8 cellular contexts compared by ENCODE assay signal in the genomic region with DNA sequence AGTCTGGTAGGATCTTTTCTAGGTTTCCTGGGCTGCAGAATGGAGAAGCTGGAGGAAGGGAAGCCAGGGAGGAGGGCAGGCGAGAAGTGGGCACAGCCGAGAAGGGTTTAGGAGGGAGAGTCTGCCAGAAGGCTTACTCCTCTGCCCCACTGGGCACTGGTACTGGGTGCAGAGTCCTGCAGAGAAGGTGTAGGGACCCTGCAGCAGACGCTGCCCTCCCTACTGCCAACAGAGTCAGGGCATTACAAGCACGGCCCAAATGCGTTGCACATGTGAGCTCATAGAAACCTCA. TPM values are rescaled to one million over a fixed set of nuclear protein-coding genes. Genes with fewer than 3 reads are reported as not detected.
A peak's percentile ranks its signal among the peaks of the same experiment; 100 is the strongest.
DNase-seq lines count a peak whose midpoint lies in the region; ATAC-seq and TF ChIP-seq lines count a peak whose summit lies in the region.

No MANE protein-coding gene starts in this region.

- CTCF ChIA-PET in activated naive CD4-positive, alpha-beta T cell treated with anti-CD3 and anti-CD28 coated beads for 36 hours (lab: Charles Lee), result interaction anchor here (0.6 kb wide), 1 partner anchor 756 kb away, joined by 3 read pairs; no protein-coding TSS in a partner anchor

- no peak for DNase-seq in activated naive CD4-positive, alpha-beta T cell treated with anti-CD3 and anti-CD28 coated beads for 36 hours
- DNase-seq in activated naive CD4-positive, alpha-beta T cell (lab: John Stamatoyannopoulos, UW), result no peak
- DNase-seq in activated naive CD8-positive, alpha-beta T cell treated with anti-CD3 and anti-CD28 coated beads, Interleukin-2, amount 50 U/mL, for 24 hours, result no peak
- no peak for DNase-seq in memory B cell (ENCODE audit: low spot score in 2 of 2)
- DNase-seq in tibial nerve (ENCODE audit: low spot score in 2 of 2), result no peak
- no peak for DNase-seq in hypothalamus (lab: John Stamatoyannopoulos, UW)

- peaks cover 0 to 23% (median 17%) of the 10 kb centered on the region in 4 donors for H3K4me1 ChIP-seq in tibial nerve

- peaks cover 17% of the 10 kb centered on the region for H3K4me1 Mint-ChIP-seq in activated naive CD4-positive, alpha-beta T cell treated with anti-CD3 and anti-CD28 coated beads for 36 hours (ENCODE audit: low read depth)
- H3K4me1 Mint-ChIP-seq in activated naive CD8-positive, alpha-beta T cell treated with anti-CD3 and anti-CD28 coated beads, Interleukin-2, amount 50 U/mL, for 24 hours, result peaks cover 20% of the 10 kb centered on the region
- H3K4me1 Mint-ChIP-seq in memory B cell, result peaks cover 21% of the 10 kb centered on the region

- no peaks in the 10 kb centered on the region for H3K27me3 ChIP-seq in tibial nerve

- H3K27me3 Mint-ChIP-seq in activated naive CD4-positive, alpha-beta T cell treated with anti-CD3 and anti-CD28 coated beads for 36 hours (ENCODE audit: low read depth), result no peaks in the 10 kb centered on the region
- H3K27me3 Mint-ChIP-seq in activated naive CD8-positive, alpha-beta T cell treated with anti-CD3 and anti-CD28 coated beads, Interleukin-2, amount 50 U/mL, for 24 hours, result peaks cover 2% of the 10 kb centered on the region
- no peaks in the 10 kb centered on the region for H3K27me3 Mint-ChIP-seq in memory B cell

- no peaks in the 10 kb centered on the region for H3K9me3 Mint-ChIP-seq in activated naive CD4-positive, alpha-beta T cell treated with anti-CD3 and anti-CD28 coated beads for 36 hours
- H3K9me3 Mint-ChIP-seq in activated naive CD8-positive, alpha-beta T cell treated with anti-CD3 and anti-CD28 coated beads, Interleukin-2, amount 50 U/mL, for 24 hours, result no peaks in the 10 kb centered on the region
- no peaks in the 10 kb centered on the region for H3K9me3 Mint-ChIP-seq in memory B cell

- ATAC-seq in activated naive CD8-positive, alpha-beta T cell treated with anti-CD3 and anti-CD28 coated beads, Interleukin-2, amount 50 U/mL, for 24 hours, result no peak
- ATAC-seq in memory B cell (ENCODE audit: low read depth) (no peak), HG03342 (IDR thresholded peaks at IDR 0.05; ENCODE audit: unreplicated experiment) (no peak), GM21529 (IDR thresholded peaks at IDR 0.05; ENCODE audit: unreplicated experiment) (no peak)

- no peak overlapping the region for H3K27ac Mint-ChIP-seq in activated naive CD4-positive, alpha-beta T cell treated with anti-CD3 and anti-CD28 coated beads for 36 hours
- H3K27ac Mint-ChIP-seq in activated naive CD8-positive, alpha-beta T cell treated with anti-CD3 and anti-CD28 coated beads, Interleukin-2, amount 50 U/mL, for 24 hours, result no peak overlapping the region
- peak overlapping the region; percentile 39 for H3K27ac Mint-ChIP-seq in memory B cell

- intact Hi-C loops in activated naive CD4-positive, alpha-beta T cell treated with anti-CD3 and anti-CD28 coated beads for 36 hours (cut with micrococcal nuclease), result no loop called here

- no peak for TF ChIP-seq CTCF in tibial nerve (IDR thresholded peaks at IDR 0.05)

- H3K36me3 ChIP-seq in tibial nerve, result peaks cover 0 to 10% (median 0%) of the 10 kb centered on the region in 3 donors

- H3K27ac ChIP-seq in tibial nerve, result peak overlapping the region in 3 of 4 donors; percentile 54 to 80 (median 76)

- TF ChIP-seq EP300 in tibial nerve (IDR thresholded peaks at IDR 0.05), result no peak

- peak overlapping the region; percentile 64 to 98 (median 96) for H3K4me3 ChIP-seq in tibial nerve

- no peaks in the 10 kb centered on the region for H3K9me3 ChIP-seq in tibial nerve

- WGBS in tibial nerve, 2 donors, result 74 to 84% methylated on average over 4 to 5 of the region's 5 CpGs

- H3K36me3 Mint-ChIP-seq in activated naive CD4-positive, alpha-beta T cell treated with anti-CD3 and anti-CD28 coated beads for 36 hours (ENCODE audit: low read depth), result no peaks in the 10 kb centered on the region
- H3K36me3 Mint-ChIP-seq in activated naive CD8-positive, alpha-beta T cell treated with anti-CD3 and anti-CD28 coated beads, Interleukin-2, amount 50 U/mL, for 24 hours (ENCODE audit: low read depth), result no peaks in the 10 kb centered on the region
- H3K36me3 Mint-ChIP-seq in memory B cell, result no peaks in the 10 kb centered on the region

- peak overlapping the region; percentile 81 for H3K4me3 Mint-ChIP-seq in activated naive CD4-positive, alpha-beta T cell treated with anti-CD3 and anti-CD28 coated beads for 36 hours
- H3K4me3 Mint-ChIP-seq in activated naive CD8-positive, alpha-beta T cell treated with anti-CD3 and anti-CD28 coated beads, Interleukin-2, amount 50 U/mL, for 24 hours, result peak overlapping the region; percentile 91
- H3K4me3 Mint-ChIP-seq in memory B cell, result peak overlapping the region; percentile 85

- TF ChIP-seq POLR2A in tibial nerve (IDR thresholded peaks at IDR 0.05), result no peak

RNA-seq across cellular contexts. Expression of gene PEPD, which starts 0.7 kb away (rescaled TPM):
- 10 to 100 TPM; 31.9 to 35.8 TPM for total RNA-seq in activated naive CD4-positive, alpha-beta T cell treated with anti-CD3 and anti-CD28 coated beads for 36 hours
- total RNA-seq in tibial nerve, result 100 to 1,000 TPM in 1 of 4 donors, 10 to 100 TPM in 3; 79.8 to 122 (median 94.8) TPM
